In the genomic region with DNA sequence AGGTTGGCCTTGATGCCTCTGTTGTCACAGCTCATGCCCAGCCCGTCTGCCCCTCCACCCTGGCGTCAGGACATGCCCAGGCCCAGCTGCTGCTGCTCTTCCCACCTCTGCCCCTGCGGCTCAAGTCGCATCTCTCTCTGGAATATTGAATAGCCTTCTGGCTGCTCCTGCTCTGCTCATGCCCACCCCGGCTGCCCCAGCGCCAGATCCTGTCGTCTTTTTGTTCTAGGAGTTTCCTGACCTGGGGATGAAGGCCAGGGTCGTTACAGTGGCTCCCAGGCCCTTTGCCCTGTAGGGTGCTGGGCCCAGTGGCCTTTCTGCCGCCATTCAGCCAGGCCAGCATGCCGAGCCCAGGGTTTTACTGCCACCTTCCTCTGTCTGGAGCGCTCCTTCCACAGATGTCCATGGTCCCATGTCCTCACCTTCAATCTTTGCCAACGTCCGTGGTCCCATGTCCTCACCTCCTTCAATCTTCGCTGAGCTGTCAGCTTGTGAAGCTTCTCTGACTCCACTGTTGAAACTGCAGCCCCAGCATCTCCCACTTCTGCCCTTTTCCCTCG, we compare ENCODE assay signal across 1 cellular context.
TF ChIP-seq lines count a peak whose summit lies in the region.

No MANE protein-coding gene starts in this region.

TF ChIP-seq in WTC11, 78 proteins besides CTCF, POLR2A, EP300 and RAD21 (continued from another document):
- TF ChIP-seq, protein P1, sequence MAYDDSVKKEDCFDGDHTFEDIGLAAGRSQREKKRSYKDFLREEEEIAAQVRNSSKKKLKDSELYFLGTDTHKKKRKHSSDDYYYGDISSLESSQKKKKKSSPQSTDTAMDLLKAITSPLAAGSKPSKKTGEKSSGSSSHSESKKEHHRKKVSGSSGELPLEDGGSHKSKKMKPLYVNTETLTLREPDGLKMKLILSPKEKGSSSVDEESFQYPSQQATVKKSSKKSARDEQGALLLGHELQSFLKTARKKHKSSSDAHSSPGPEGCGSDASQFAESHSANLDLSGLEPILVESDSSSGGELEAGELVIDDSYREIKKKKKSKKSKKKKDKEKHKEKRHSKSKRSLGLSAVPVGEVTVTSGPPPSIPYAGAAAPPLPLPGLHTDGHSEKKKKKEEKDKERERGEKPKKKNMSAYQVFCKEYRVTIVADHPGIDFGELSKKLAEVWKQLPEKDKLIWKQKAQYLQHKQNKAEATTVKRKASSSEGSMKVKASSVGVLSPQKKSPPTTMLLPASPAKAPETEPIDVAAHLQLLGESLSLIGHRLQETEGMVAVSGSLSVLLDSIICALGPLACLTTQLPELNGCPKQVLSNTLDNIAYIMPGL (CRISPR knock-in tag; IDR thresholded peaks at IDR 0.05): no peak
- TF ChIP-seq SP1 (CRISPR knock-in tag; conservative IDR thresholded peaks at IDR 0.05) (no peak), JAZF1 (CRISPR knock-in tag; IDR thresholded peaks at IDR 0.05) (no peak), ZNF317 (CRISPR knock-in tag; IDR thresholded peaks at IDR 0.05; ENCODE audit: borderline replicate concordance, low read depth) (no peak), IRF2 (CRISPR knock-in tag; IDR thresholded peaks at IDR 0.05; ENCODE audit: borderline replicate concordance, low read depth) (no peak)
